Comparison of ENCODE assay signal across 17 cellular contexts in the genomic region with DNA sequence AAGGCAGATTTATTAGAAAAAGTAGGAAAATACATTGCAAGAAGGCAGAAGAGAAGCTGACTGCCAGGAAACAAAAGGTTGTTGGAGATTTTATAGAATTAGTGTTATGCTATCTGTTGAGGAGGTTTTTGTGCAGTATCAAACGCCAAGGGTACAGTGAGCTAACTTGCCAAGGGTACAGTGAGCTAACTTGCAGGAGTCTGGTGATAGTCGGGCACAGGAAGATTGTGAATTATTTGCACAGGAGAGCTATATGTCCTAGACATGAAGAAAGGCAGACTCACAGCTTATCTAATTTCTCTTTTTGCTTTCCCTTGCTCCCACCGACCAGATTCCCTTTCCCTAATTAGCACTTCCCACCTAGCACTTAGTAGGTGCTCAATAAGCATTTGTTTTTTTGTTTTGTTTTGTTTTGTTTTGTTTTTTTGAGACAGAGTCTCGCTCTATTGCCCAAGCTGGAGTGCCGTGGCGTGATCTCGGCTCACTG. TPM values are rescaled to one million over a fixed set of nuclear protein-coding genes. Genes with fewer than 3 reads are reported as not detected.
DNase-seq lines count a peak whose midpoint lies in the region; ATAC-seq and TF ChIP-seq lines count a peak whose summit lies in the region.
"Had no signal": no experiment of that assay in that cellular context is flagged by ENCODE, and none has a peak within 500 bp of the region (broad histone marks: within the 10 kb centered on the region; RNA-seq: fewer than 3 reads in every experiment).

No MANE protein-coding gene starts in this region.

- no peak for ATAC-seq in activated T-cell treated with anti-CD3 and anti-CD28 coated beads, Interleukin-2, amount 50 U/mL, for 4 hours
- no peak for ATAC-seq in T-cell (replicated peaks in 1 of 4)
- ATAC-seq: lower lobe of right lung, Panc1 had no signal

- DNase-seq in activated T-cell treated with anti-CD3 and anti-CD28 coated beads, Interleukin-2, amount 50 U/mL, for 4 hours: no peak
- DNase-seq in activated T-cell treated with anti-CD3 and anti-CD28 coated beads, Interleukin-2, amount 50 U/mL, for 48 hours: no peak
- DNase-seq in T-cell (no peak), esophagus squamous epithelium (lab: John Stamatoyannopoulos, UW) (no peak), dermis blood vessel endothelial cell (no peak), inferior parietal cortex (ENCODE audit: extremely low spot score) (no peak), NCI-H1417 (lab: John Stamatoyannopoulos, UW) (no peak)
- DNase-seq: aorta, lower lobe of right lung, NCI-H1436, NCI-H446, tibial artery had no signal

- no peaks in the 10 kb centered on the region for H3K9me3 Mint-ChIP-seq in activated T-cell treated with anti-CD3 and anti-CD28 coated beads, Interleukin-2, amount 50 U/mL, for 4 hours
- no peaks in the 10 kb centered on the region for H3K9me3 Mint-ChIP-seq in T-cell

- intact Hi-C loops in esophagus squamous epithelium (cut with DNase I): no loop called here

- H3K27ac ChIP-seq in esophagus squamous epithelium (peak overlapping the region; percentile 12 to 99 (median 96)), thymus (ENCODE audit: low read depth) (peak overlapping the region; percentile 25)
- H3K27ac ChIP-seq: tibial artery had no signal

- no peaks in the 10 kb centered on the region for H3K36me3 ChIP-seq in esophagus squamous epithelium
- H3K36me3 ChIP-seq in thymus (ENCODE audit: control insufficient read depth, insufficient read depth): no peaks in the 10 kb centered on the region
- H3K36me3 ChIP-seq: lower lobe of right lung, tibial artery had no signal

- no peaks in the 10 kb centered on the region for H3K27me3 Mint-ChIP-seq in activated T-cell treated with anti-CD3 and anti-CD28 coated beads, Interleukin-2, amount 50 U/mL, for 4 hours (ENCODE audit: low read depth)
- H3K27me3 Mint-ChIP-seq in T-cell: no peaks in the 10 kb centered on the region

- H3K9me3 ChIP-seq in esophagus squamous epithelium (no peaks in the 10 kb centered on the region), thymus (ENCODE audit: control insufficient read depth) (no peaks in the 10 kb centered on the region)
- H3K9me3 ChIP-seq: lower lobe of right lung, tibial artery had no signal

- peaks cover 38 to 92% (median 66%) of the 10 kb centered on the region in 3 donors for H3K4me1 ChIP-seq in esophagus squamous epithelium
- H3K4me1 ChIP-seq in thymus (ENCODE audit: control insufficient read depth, insufficient read depth, low read length): peaks cover 47% of the 10 kb centered on the region

- POLR2A ChIA-PET in T-cell (lab: Charles Lee): interaction anchor here (0.6 to 1.6 kb wide), 3 partner anchors 8 to 146 kb away, joined by 3 to 6 read pairs (median 5); no protein-coding TSS in a partner anchor

- peaks cover 73% of the 10 kb centered on the region for H3K4me1 Mint-ChIP-seq in activated T-cell treated with anti-CD3 and anti-CD28 coated beads, Interleukin-2, amount 50 U/mL, for 4 hours (ENCODE audit: low read depth)
- peaks cover 77 to 78% (median 77%) of the 10 kb centered on the region in 3 donors for H3K4me1 Mint-ChIP-seq in T-cell

- H3K4me3 ChIP-seq in esophagus squamous epithelium (no peak overlapping the region), thymus (ENCODE audit: low read length) (no peak overlapping the region)
- H3K4me3 ChIP-seq: lower lobe of right lung, tibial artery had no signal

- no peaks in the 10 kb centered on the region for H3K36me3 Mint-ChIP-seq in activated T-cell treated with anti-CD3 and anti-CD28 coated beads, Interleukin-2, amount 50 U/mL, for 4 hours (ENCODE audit: insufficient read depth)
- H3K36me3 Mint-ChIP-seq in T-cell: no peaks in the 10 kb centered on the region

- H3K27me3 ChIP-seq in esophagus squamous epithelium (no peaks in the 10 kb centered on the region), thymus (ENCODE audit: control insufficient read depth, insufficient read depth) (no peaks in the 10 kb centered on the region)
- H3K27me3 ChIP-seq: tibial artery had no signal

- no peak for TF ChIP-seq CTCF in esophagus squamous epithelium (IDR thresholded peaks at IDR 0.05)

- TF ChIP-seq POLR2A in esophagus squamous epithelium (IDR thresholded peaks at IDR 0.05): no peak

- peak overlapping the region; percentile 99 for H3K27ac Mint-ChIP-seq in T-cell

- WGBS in esophagus squamous epithelium, 2 donors: 62 to 87% methylated on average over 7 of the region's 7 CpGs
- 89% methylated on average over 7 of the region's 7 CpGs for WGBS in thymus

- H3K4me3 Mint-ChIP-seq in activated T-cell treated with anti-CD3 and anti-CD28 coated beads, Interleukin-2, amount 50 U/mL, for 4 hours: peak overlapping the region; percentile 84
- H3K4me3 Mint-ChIP-seq in T-cell: peak overlapping the region in 2 of 3 donors; percentile 25 to 97

- CTCF ChIA-PET in T-cell (lab: Charles Lee): interaction anchor here (0.5 to 10.2 kb wide), 7 partner anchors 8 to 123 kb away, joined by 3 to 158 read pairs (median 16); no protein-coding TSS in a partner anchor

RNA-seq across cellular contexts. Expression of gene CSK, which starts 2.7 kb away (rescaled TPM):
- total RNA-seq in activated T-cell treated with anti-CD3 and anti-CD28 coated beads, Interleukin-2, amount 50 U/mL, for 4 hours: 100 to 1,000 TPM; 368 to 412 (median 397) TPM
- total RNA-seq in T-cell (100 to 1,000 TPM; 198 to 296 (median 271) TPM), esophagus squamous epithelium (100 to 1,000 TPM in 1 of 4 donors, 10 to 100 TPM in 3; 30.6 to 130 (median 45.2) TPM), dermis blood vessel endothelial cell (31.5 and 87.8 TPM in 2 replicates)
- 94.4 TPM for polyA plus RNA-seq in thymus

RNA-seq across cellular contexts. Expression of gene CYP1A2, which starts 30.6 kb away (rescaled TPM):
- under 1 TPM in 1 of 3 donors, not detected in 2; 0.08 TPM for total RNA-seq in activated T-cell treated with anti-CD3 and anti-CD28 coated beads, Interleukin-2, amount 50 U/mL, for 4 hours
- total RNA-seq in T-cell (not detected), esophagus squamous epithelium (not detected), dermis blood vessel endothelial cell (not detected in 2 replicates)
- 0.05 TPM for polyA plus RNA-seq in thymus
- total RNA-seq: aorta, lower lobe of right lung, osteoblast had no signal
- polyA plus RNA-seq: aorta, small intestine had no signal

RNA-seq across cellular contexts. Expression of gene LMAN1L, which starts 33.4 kb away (rescaled TPM):
- total RNA-seq in activated T-cell treated with anti-CD3 and anti-CD28 coated beads, Interleukin-2, amount 50 U/mL, for 4 hours: under 1 TPM; 0.30 to 0.55 (median 0.40) TPM
- total RNA-seq in T-cell (1 to 10 TPM in 1 of 5 donors, under 1 TPM in 4; 0.42 to 1.6 (median 0.44) TPM), esophagus squamous epithelium (under 1 TPM in 1 of 4 donors, not detected in 3; 0.18 TPM), dermis blood vessel endothelial cell (not detected in 2 replicates)
- 0.41 TPM for polyA plus RNA-seq in thymus
- total RNA-seq: dermis microvascular lymphatic vessel endothelial cell, lower lobe of right lung, osteoblast had no signal

RNA-seq across cellular contexts. Expression of gene CPLX3, which starts 47.2 kb away (rescaled TPM):
- total RNA-seq in activated T-cell treated with anti-CD3 and anti-CD28 coated beads, Interleukin-2, amount 50 U/mL, for 4 hours: under 1 TPM in 2 of 3 donors, not detected in 1; 0.23 to 0.32 TPM
- under 1 TPM in 3 of 5 donors, not detected in 2; 0.16 to 0.50 (median 0.26) TPM for total RNA-seq in T-cell
- total RNA-seq in esophagus squamous epithelium: under 1 TPM in 1 of 4 donors, not detected in 3; 0.11 TPM
- 1.1 TPM for polyA plus RNA-seq in thymus
- total RNA-seq in dermis blood vessel endothelial cell: not detected in 2 replicates
- total RNA-seq: aorta, dermis microvascular lymphatic vessel endothelial cell, lower lobe of right lung, osteoblast had no signal

RNA-seq across cellular contexts. Expression of gene CYP1A1, which starts 53.9 kb away (rescaled TPM):
- total RNA-seq in activated T-cell treated with anti-CD3 and anti-CD28 coated beads, Interleukin-2, amount 50 U/mL, for 4 hours: under 1 TPM; 0.60 to 0.90 (median 0.76) TPM
- total RNA-seq in T-cell (1 to 10 TPM in 3 of 5 donors, under 1 TPM in 1, not detected in 1; 0.14 to 3.3 (median 1.9) TPM), esophagus squamous epithelium (1 to 10 TPM in 1 of 4 donors, under 1 TPM in 1, not detected in 2; 0.18 to 1.1 TPM), dermis blood vessel endothelial cell (37.6 and 89.4 TPM in 2 replicates)
- 0.11 TPM for polyA plus RNA-seq in thymus
